ENCODE assay signal across 24 cellular contexts in the genomic region with DNA sequence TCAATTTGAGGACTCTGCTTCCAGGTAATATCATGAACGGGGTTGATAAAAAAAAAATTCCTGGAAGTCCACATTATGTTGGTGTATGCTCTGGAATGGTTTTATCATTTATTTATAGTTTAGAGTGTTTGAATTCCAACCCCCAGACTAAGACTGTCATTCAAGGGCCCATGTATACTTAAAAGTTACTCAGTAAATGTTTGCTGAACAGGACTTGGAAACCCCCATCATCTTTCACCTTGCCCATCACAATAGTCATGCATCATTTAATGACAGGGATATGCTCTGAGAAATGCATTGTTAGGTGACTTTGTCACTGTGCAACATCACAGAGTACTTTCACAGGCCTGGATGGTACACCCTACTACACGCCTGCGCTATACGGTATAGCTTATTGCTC.
"Had no signal": no experiment of that assay in that cellular context is flagged by ENCODE, and none has a peak within 500 bp of the region (broad histone marks: within the 10 kb centered on the region; RNA-seq: fewer than 3 reads in every experiment).

No MANE protein-coding gene starts in this region.

- ATAC-seq: activated naive CD8-positive, alpha-beta T cell treated with anti-CD3 and anti-CD28 coated beads, Interleukin-2, amount 50 U/mL, for 24 hours; esophagus mucosa; naive thymus-derived CD4-positive, alpha-beta T cell; upper lobe of right lung had no signal

- H3K27ac Mint-ChIP-seq: activated naive CD4-positive, alpha-beta T cell treated with anti-CD3 and anti-CD28 coated beads for 36 hours; dendritic cell treated with granulocyte-macrophage colony-stimulating factor and Interleukin-4, amounts not matched to agents 40 ng/mL and 50 ng/mL, for 4 days; progenitor cell of endocrine pancreas had no signal

- H3K36me3 ChIP-seq: thyroid gland had no signal

- H3K4me3 Mint-ChIP-seq: activated naive CD4-positive, alpha-beta T cell treated with anti-CD3 and anti-CD28 coated beads for 36 hours; dendritic cell treated with granulocyte-macrophage colony-stimulating factor and Interleukin-4, amounts not matched to agents 40 ng/mL and 50 ng/mL, for 4 days had no signal

- H3K27me3 ChIP-seq: cardiac muscle cell, thyroid gland, upper lobe of right lung had no signal

- H3K27me3 Mint-ChIP-seq: activated naive CD8-positive, alpha-beta T cell treated with anti-CD3 and anti-CD28 coated beads, Interleukin-2, amount 50 U/mL, for 24 hours; dendritic cell treated with granulocyte-macrophage colony-stimulating factor and Interleukin-4, amounts not matched to agents 40 ng/mL and 50 ng/mL, for 4 days; naive thymus-derived CD4-positive, alpha-beta T cell; progenitor cell of endocrine pancreas had no signal

- FAIRE-seq: frontal cortex had no signal

- H3K4me3 ChIP-seq: cardiac muscle cell, left ventricle myocardium inferior, thyroid gland, upper lobe of right lung had no signal

- H3K9me3 Mint-ChIP-seq: dendritic cell treated with granulocyte-macrophage colony-stimulating factor and Interleukin-4, amounts not matched to agents 40 ng/mL and 50 ng/mL, for 4 days had no signal

- H3K9me3 ChIP-seq: thyroid gland, upper lobe of right lung had no signal

- DNase-seq: activated CD4-positive, alpha-beta T cell treated with anti-CD3 and anti-CD28 coated beads for 1 hour; activated CD4-positive, alpha-beta T cell treated with anti-CD3 and anti-CD28 coated beads, Interleukin-2, amount 50 U/mL, for 4 hours; activated effector memory CD4-positive, alpha-beta T cell treated with Interleukin-2 at 50 U/mL for 16 hours; activated naive CD4-positive, alpha-beta T cell treated with anti-CD3 and anti-CD28 coated beads for 36 hours; activated naive CD8-positive, alpha-beta T cell treated with anti-CD3 and anti-CD28 coated beads, Interleukin-2, amount 50 U/mL, for 24 hours; activated T-cell treated with anti-CD3 and anti-CD28 coated beads, Interleukin-2, amount 50 U/mL, for 1 hour; effector CD8-positive, alpha-beta T cell; hippocampal formation; kidney glomerular epithelial cell; left ventricle myocardium inferior; naive thymus-derived CD4-positive, alpha-beta T cell; retina; stimulated activated CD4-positive, alpha-beta T cell treated with anti-CD3 and anti-CD28 coated beads, Interleukin-4, amount 100 ng/mL, for 1 hour; stimulated activated naive CD4-positive, alpha-beta T cell treated with Interleukin-2 at 50 U/mL for 16 hours; substantia nigra; T-helper 1 cell; T-helper 9 cell; thyroid gland; upper lobe of right lung had no signal

- H3K27ac ChIP-seq: cardiac muscle cell, left ventricle myocardium inferior, thyroid gland, upper lobe of right lung had no signal
